Comparison of ENCODE assay signal across 8 cellular contexts in the genomic region with DNA sequence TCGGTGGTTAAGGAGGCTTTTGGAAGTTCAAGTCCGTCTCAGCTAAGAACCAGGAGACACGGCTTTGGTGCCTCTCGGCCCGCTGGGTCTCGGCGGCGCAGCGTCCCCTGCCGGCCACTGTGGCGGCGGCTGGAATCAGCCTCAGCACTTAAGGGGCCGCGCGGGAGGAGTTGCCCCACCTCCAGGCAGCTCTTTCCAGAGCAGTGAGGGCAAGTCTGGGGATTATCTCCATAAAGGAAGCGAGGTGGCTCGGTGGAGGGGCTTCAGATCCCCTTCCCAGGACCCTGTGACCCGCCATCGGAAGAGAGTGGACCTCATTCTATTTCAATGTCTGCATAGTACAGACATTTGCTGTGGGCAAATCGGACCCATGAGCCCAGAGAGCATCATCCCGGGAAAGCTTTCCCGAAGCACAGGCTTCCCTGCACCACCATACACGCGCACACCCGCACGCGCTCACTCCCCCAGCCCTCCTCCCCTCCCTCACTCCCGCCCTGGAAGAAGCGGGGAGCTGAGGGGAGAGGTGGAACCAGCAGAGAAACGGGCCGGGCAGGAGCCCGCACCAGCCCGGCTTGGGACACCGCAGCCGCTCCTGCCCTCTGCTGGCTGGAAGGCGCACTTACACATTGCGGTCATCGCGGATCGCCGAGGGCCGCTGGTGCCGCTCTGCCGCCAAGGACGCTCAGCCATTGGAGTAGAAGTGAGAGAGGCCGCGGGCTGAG. TPM values are rescaled to one million over a fixed set of nuclear protein-coding genes. Genes with fewer than 3 reads are reported as not detected.
DNase-seq lines count a peak whose midpoint lies in the region; ATAC-seq and TF ChIP-seq lines count a peak whose summit lies in the region.

No MANE protein-coding gene starts in this region.

- H3K4me1 ChIP-seq in HUES48 (ENCODE audit: control insufficient read depth, insufficient read depth, low read length): peaks cover 5% of the 10 kb centered on the region; the same call in 1 of the 2 replicates
- H3K4me1 ChIP-seq in esophagus muscularis mucosa: peaks cover 4 to 15% (median 11%) of the 10 kb centered on the region in 4 donors
- H3K4me1 ChIP-seq in muscle layer of duodenum (ENCODE audit: control insufficient read depth in 1 of 2, insufficient read depth in 2 of 2, low read length in 2 of 2): no peaks in the 10 kb centered on the region

- no peaks in the 10 kb centered on the region for H3K9me3 ChIP-seq in HUES48 (ENCODE audit: control insufficient read depth, insufficient read depth, low read length)
- H3K9me3 ChIP-seq in esophagus muscularis mucosa: no peaks in the 10 kb centered on the region
- H3K9me3 ChIP-seq in muscle layer of duodenum (ENCODE audit: control insufficient read depth in 1 of 2, low read length in 2 of 2): no peaks in the 10 kb centered on the region

- H3K36me3 ChIP-seq in HUES48 (ENCODE audit: control insufficient read depth, insufficient read depth, low read length) (no peaks in the 10 kb centered on the region), esophagus muscularis mucosa (no peaks in the 10 kb centered on the region), muscle layer of duodenum (ENCODE audit: control insufficient read depth in 1 of 2, insufficient read depth in 2 of 2, low read length in 2 of 2) (no peaks in the 10 kb centered on the region)

- DNase-seq in DMS 273 (lab: John Stamatoyannopoulos, UW; ENCODE audit: unreplicated experiment) (peak; percentile 93), OCI-M1 (lab: John Stamatoyannopoulos, UW) (peak; percentile 91), activated T-cell treated with anti-CD3 and anti-CD28 coated beads for 48 hours (ENCODE audit: low read depth) (peak; percentile 81), esophagus muscularis mucosa (ENCODE audit: extremely low spot score) (peak; percentile 97)
- DNase-seq in stimulated activated CD8-positive, alpha-beta memory T cell treated with anti-CD3 and anti-CD28 coated beads, Interleukin-7, amount 100 ng/mL, for 1 hour (ENCODE audit: low read depth in 2 of 2): peak; percentile 54 to 60

- H3K9ac ChIP-seq in HUES48 (ENCODE audit: low read depth, low read length): peak overlapping the region; percentile 57

- peak overlapping the region; percentile 48 for H3K27ac ChIP-seq in HUES48 (ENCODE audit: low read depth, low read length)
- peak overlapping the region; percentile 68 to 82 (median 76) for H3K27ac ChIP-seq in esophagus muscularis mucosa (replicated peaks in 1 of 4)
- peak overlapping the region; percentile 23 for H3K27ac ChIP-seq in muscle layer of duodenum (ENCODE audit: low read length)

- TF ChIP-seq CTCF in esophagus muscularis mucosa (IDR thresholded peaks at IDR 0.05): peak; percentile 66 to 88 (median 74)

- H3K4me3 ChIP-seq in HUES48 (ENCODE audit: low read depth, low read length) (peak overlapping the region; percentile 71), esophagus muscularis mucosa (peak overlapping the region; percentile 54 to 71 (median 68)), muscle layer of duodenum (ENCODE audit: low read depth in 1 of 2, low read length in 2 of 2) (peak overlapping the region; percentile 71 to 83)

- H3K27me3 ChIP-seq in HUES48 (ENCODE audit: control insufficient read depth, insufficient read depth, low read length) (peaks cover 11% of the 10 kb centered on the region; the same call in 1 of the 2 replicates), esophagus muscularis mucosa (no peaks in the 10 kb centered on the region), muscle layer of duodenum (ENCODE audit: low read depth, low read length) (no peaks in the 10 kb centered on the region)

- intact Hi-C loops in esophagus muscularis mucosa (cut with DNase I): loop anchor here (1.0 to 5.0 kb wide), 2 partner anchors 114 to 274 kb away; no protein-coding TSS in a partner anchor

- under 1% methylated on average over 34 of the region's 47 CpGs for WGBS in esophagus muscularis mucosa

- no peak for TF ChIP-seq POLR2A in esophagus muscularis mucosa (IDR thresholded peaks at IDR 0.05; ENCODE audit: low read depth)

- peak; percentile 91 for ATAC-seq in GM21447 (IDR thresholded peaks at IDR 0.05; ENCODE audit: unreplicated experiment)

- no peak for TF ChIP-seq EP300 in esophagus muscularis mucosa (IDR thresholded peaks at IDR 0.05)

RNA-seq across cellular contexts. Expression of gene RNASE2, which starts 15.9 kb away (rescaled TPM):
- total RNA-seq in esophagus muscularis mucosa: 1 to 10 TPM in 3 of 4 donors, not detected in 1; 1.7 to 3.8 (median 2.1) TPM

RNA-seq across cellular contexts. Expression of gene METTL17, which starts 18.6 kb away (rescaled TPM):
- 10 to 100 TPM; 39.8 to 57.4 (median 41.7) TPM for total RNA-seq in esophagus muscularis mucosa

RNA-seq across cellular contexts. Expression of gene SLC39A2, which starts 27.9 kb away (rescaled TPM):
- total RNA-seq in esophagus muscularis mucosa: not detected

RNA-seq across cellular contexts. Expression of gene NDRG2, which starts 53.7 kb away (rescaled TPM):
- total RNA-seq in esophagus muscularis mucosa: 100 to 1,000 TPM; 175 to 222 (median 201) TPM

RNA-seq across cellular contexts. Expression of gene TPPP2, which starts 58.9 kb away (rescaled TPM):
- total RNA-seq in esophagus muscularis mucosa: not detected

Comparison
In these comparisons a context has a peak if more than half of its experiments do, and no peak if none do; other contexts are left out.
1. Peak in every context shown above with its lines: DNase-seq, ATAC-seq, H3K4me3 ChIP-seq and H3K27ac ChIP-seq.
2. H3K27ac ChIP-seq: peak in every context shown above with its lines; median percentile 76 in esophagus muscularis mucosa; 48 in HUES48; 23 in muscle layer of duodenum.